9 cellular contexts compared by ENCODE assay signal in the genomic region with DNA sequence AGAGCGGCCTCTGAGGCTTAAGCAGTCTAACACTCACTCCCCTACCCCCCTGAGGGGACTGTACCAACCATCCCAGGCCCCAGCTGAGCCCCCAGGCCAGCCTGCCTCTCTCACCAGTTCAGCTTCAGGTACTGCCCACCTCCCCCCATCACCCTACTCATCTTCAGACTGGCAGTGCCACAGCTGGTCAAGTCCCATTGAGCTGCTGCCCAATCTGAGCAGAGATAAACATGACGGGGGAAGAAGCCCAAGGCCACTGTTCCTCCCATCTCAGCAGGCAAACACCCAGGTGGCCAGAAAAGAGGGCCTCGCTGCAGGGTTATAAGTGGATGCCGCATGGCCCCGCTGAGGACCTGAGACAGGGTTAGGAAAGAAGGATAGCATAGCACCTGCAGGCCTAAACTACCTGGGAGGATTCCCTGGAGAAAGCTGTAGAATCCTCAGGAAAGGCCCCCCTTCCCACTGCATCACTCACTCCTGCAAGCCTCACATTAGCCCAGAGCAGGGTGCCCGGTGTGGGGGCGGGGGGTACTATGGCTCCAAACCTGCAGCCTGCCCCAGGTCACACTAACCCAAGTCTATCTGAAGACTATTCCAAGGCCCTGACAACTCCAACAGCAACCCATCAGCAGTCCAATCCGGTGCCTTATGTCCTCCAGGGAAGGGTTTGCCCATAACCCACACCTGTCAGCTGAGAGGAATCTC. TPM values are rescaled to one million over a fixed set of nuclear protein-coding genes. Genes with fewer than 3 reads are reported as not detected.
DNase-seq lines count a peak whose midpoint lies in the region; ATAC-seq, FAIRE-seq and TF ChIP-seq lines count a peak whose summit lies in the region.
"Had no signal": no experiment of that assay in that cellular context is flagged by ENCODE, and none has a peak within 500 bp of the region (broad histone marks: within the 10 kb centered on the region; RNA-seq: fewer than 3 reads in every experiment).

No MANE protein-coding gene starts in this region.

- no peak overlapping the region for H2AFZ ChIP-seq in K562 (ENCODE audit: low read depth, low read length)

- no peaks in the 10 kb centered on the region for H3K9me1 ChIP-seq in K562 (ENCODE audit: control insufficient read depth, insufficient read depth, low read length)

- no peak for TF ChIP-seq POLR2A in K562 (conservative IDR thresholded peaks at IDR 0.05)

- no peaks in the 10 kb centered on the region for H3K27me3 Mint-ChIP-seq in type B pancreatic cell

- peaks cover 77% of the 10 kb centered on the region for H3K4me1 ChIP-seq in cardiac muscle cell (ENCODE audit: low read depth)
- H3K4me1 ChIP-seq in K562 (replicated peaks in 1 of 2; ENCODE audit: control insufficient read depth in 2 of 2, insufficient read depth in 2 of 2, low read length in 2 of 2) = peaks cover 48 to 73% of the 10 kb centered on the region in 2 experiments
- peaks cover 67% of the 10 kb centered on the region for H3K4me1 ChIP-seq in mucosa of stomach (ENCODE audit: control insufficient read depth, insufficient read depth, low read length)

- peak overlapping the region; percentile 85 for H3K4me3 Mint-ChIP-seq in type B pancreatic cell

- WGBS in K562 (ENCODE audit: insufficient coverage, low coverage, missing lambda C conversion rate) = 88% methylated on average over 4 of the region's 8 CpGs

- DNase-seq in cardiac muscle cell (ENCODE audit: low read depth in 1 of 2, low spot score in 1 of 2) (no peak), cardiac septum (ENCODE audit: low spot score) (no peak), K562 (ENCODE audit: extremely low read depth in 1 of 4, low spot score in 3 of 4) (no peak), type B pancreatic cell (ENCODE audit: extremely low spot score, unreplicated experiment) (peak; percentile 64), SW 1271 (lab: John Stamatoyannopoulos, UW) (no peak), NCI-H2171 treated with DMSO at 0.1 percent for 48 hours (lab: John Stamatoyannopoulos, UW) (no peak)
- DNase-seq in stimulated activated CD4-positive, alpha-beta T cell treated with anti-CD3 and anti-CD28 coated beads, Interleukin-4, amount 100 ng/mL, for 24 hours = no peak
- DNase-seq: activated CD4-positive, alpha-beta T cell treated with anti-CD3 and anti-CD28 coated beads for 4 hours had no signal

- CTCF ChIA-PET in K562 (lab: Yijun Ruan, JAX; ENCODE audit: low intra/inter-chr PET ratio) = no interaction called here

- intact Hi-C loops in cardiac septum (cut with DNase I) = no loop called here
- intact Hi-C loops in K562 (cut with micrococcal nuclease) = no loop called here

- peak overlapping the region; percentile 88 for H3K27ac ChIP-seq in cardiac muscle cell
- no peak overlapping the region for H3K27ac ChIP-seq in K562 (ENCODE audit: extremely low read depth, low read depth, low read length)

- H3K9ac ChIP-seq in K562 (ENCODE audit: insufficient read depth in 1 of 2, low read depth in 2 of 2, low read length in 2 of 2) (peak overlapping the region in 1 of 2 experiments; percentile 19; a peak in 1 of 4 replicates), mucosa of stomach (ENCODE audit: low read length) (peak overlapping the region; percentile 11)

- peaks cover 84% of the 10 kb centered on the region for H3K79me2 ChIP-seq in K562 (ENCODE audit: control insufficient read depth, insufficient read depth, low read length)

- no peaks in the 10 kb centered on the region for H3K36me3 Mint-ChIP-seq in type B pancreatic cell

- H3K4me2 ChIP-seq in K562 (ENCODE audit: insufficient read depth, low read length) = 0 out of 2 replicates have a peak overlapping the region, but pooled peaks have one; percentile 11

- ATAC-seq in K562 = no peak

- in situ Hi-C loops in K562 (cut with MboI) = no loop called here

- H3K27me3 ChIP-seq in cardiac muscle cell = no peaks in the 10 kb centered on the region
- H3K27me3 ChIP-seq in K562 (ENCODE audit: control insufficient read depth in 2 of 2, insufficient read depth in 2 of 2, low read length in 2 of 2) = no peaks in the 10 kb centered on the region
- no peaks in the 10 kb centered on the region for H3K27me3 ChIP-seq in mucosa of stomach (ENCODE audit: control insufficient read depth, insufficient read depth, low read length)

- H3K27ac Mint-ChIP-seq in type B pancreatic cell = peak overlapping the region; percentile 98

- FAIRE-seq in K562 (lab: Jason Lieb, UNC) = no peak

- peaks cover 59% of the 10 kb centered on the region for H3K4me1 Mint-ChIP-seq in type B pancreatic cell (ENCODE audit: unreplicated experiment)

- TF ChIP-seq RAD21 in K562 (CRISPR knock-in tag; conservative IDR thresholded peaks at IDR 0.05 in 1 of 2, IDR thresholded peaks at IDR 0.05 in 1 of 2) = no peak

- H4K20me1 ChIP-seq in K562 (replicated peaks; ENCODE audit: control insufficient read depth, insufficient read depth, low read length) = peaks cover 31% of the 10 kb centered on the region

- BruUV-seq in K562 (replicated peaks; lab: Mats Ljungman, UMichigan) = no TSS peak

- no peaks in the 10 kb centered on the region for H3K9me3 ChIP-seq in cardiac muscle cell (ENCODE audit: low read depth)
- no peaks in the 10 kb centered on the region for H3K9me3 ChIP-seq in K562 (replicated peaks; ENCODE audit: control insufficient read depth, insufficient read depth, low read depth, low read length)
- H3K9me3 ChIP-seq in mucosa of stomach (ENCODE audit: control insufficient read depth, low read length) = no peaks in the 10 kb centered on the region

- no peak for TF ChIP-seq CTCF in cardiac muscle cell (IDR thresholded peaks at IDR 0.05; ENCODE audit: low read depth, low read length)
- TF ChIP-seq CTCF in K562 (IDR thresholded peaks at IDR 0.05 in 2 of 3, conservative IDR thresholded peaks at IDR 0.05 in 1 of 3; ENCODE audit: insufficient read depth in 2 of 3, low read depth in 1 of 3, low read length in 3 of 3) = no peak
- no peak for TF ChIP-seq CTCF in type B pancreatic cell (conservative IDR thresholded peaks at IDR 0.05)

- H3K9me3 Mint-ChIP-seq in type B pancreatic cell = no peaks in the 10 kb centered on the region

- POLR2A ChIA-PET in K562 (lab: Yijun Ruan, JAX) = interaction anchor here (1.1 to 2.9 kb wide), 2 partner anchors 12 to 21 kb away, joined by 3 to 14 read pairs; no protein-coding TSS in a partner anchor

- TF ChIP-seq EP300 in K562 (IDR thresholded peaks at IDR 0.05; ENCODE audit: low read length) = no peak

- no peak overlapping the region for H3K4me3 ChIP-seq in cardiac muscle cell
- H3K4me3 ChIP-seq in K562 = no peak overlapping the region
- H3K4me3 ChIP-seq in mucosa of stomach (ENCODE audit: low read length) = no peak overlapping the region

- H3K36me3 ChIP-seq in cardiac muscle cell = no peaks in the 10 kb centered on the region
- H3K36me3 ChIP-seq in K562 (ENCODE audit: control insufficient read depth, insufficient read depth, low read length) = no peaks in the 10 kb centered on the region; the same call in 2 of the 3 replicates
- no peaks in the 10 kb centered on the region for H3K36me3 ChIP-seq in mucosa of stomach (ENCODE audit: control insufficient read depth, insufficient read depth, low read length)

TF ChIP-seq in K562, 482 proteins besides CTCF, POLR2A, EP300 and RAD21:
- TF ChIP-seq RBFOX2 (IDR thresholded peaks at IDR 0.05; ENCODE audit: low read depth, low read length) = peak; percentile 34
- TF ChIP-seq HDAC3 (IDR thresholded peaks at IDR 0.05; ENCODE audit: borderline replicate concordance, partially characterized antibody) = no peak
- TF ChIP-seq KLF1 (tag; IDR thresholded peaks at IDR 0.05) = no peak

RNA-seq across cellular contexts. Expression of gene B4GALT1, which starts 3.6 kb away (rescaled TPM):
- total RNA-seq in cardiac muscle cell (24.8 and 33.6 TPM in 2 replicates), cardiac septum (35.7 TPM), K562 (2014; rRNA removed) (7.1 and 8.7 TPM in 2 replicates), K562 (2014; rRNA removed; fragmentation: Illumina TruSeq; extraction: Trizol) (4.4 and 4.8 TPM in 2 replicates), K562 (2015; rRNA removed; fragmentation: Illumina TruSeq; extraction: Trizol) (3.7 and 4.1 TPM in 2 replicates), K562 (2021) (22.0 and 26.8 TPM in 2 replicates), type B pancreatic cell (ENCODE audit: low replicate concordance) (91.9 and 150 TPM in 2 replicates)
- polyA plus RNA-seq in cardiac muscle cell (22.1 and 30.0 TPM in 2 replicates), K562 (2011; rRNA removed) (9.6 and 10.1 TPM in 2 replicates), K562 (2014; fragmentation: Illumina TruSeq; extraction: Trizol) (21.4 and 23.8 TPM in 2 replicates), K562 (2014; fragmentation: Nextera tagmentation; extraction: Ambion mirVana) (1 to 10 TPM; 5.2 to 6.0 TPM), K562 (2014; rRNA removed) (10.7 and 13.2 TPM in 2 replicates)
- 14.7 and 14.9 TPM in 2 replicates for total RNA-seq in K562 (2011; cell fraction: chromatin; rRNA removed; ENCODE audit: low replicate concordance)
- total RNA-seq in K562 (2011; cell fraction: nucleolus; rRNA removed) = 17.9 and 22.7 TPM in 2 replicates
- 32.8 and 52.0 TPM in 2 replicates for total RNA-seq in K562 (2011; cell fraction: nucleoplasm; rRNA removed)
- polyA plus RNA-seq in K562 (2011; cell fraction: cytosol; rRNA removed) = 13.7 and 14.3 TPM in 2 replicates
- 5.3 and 6.6 TPM in 2 replicates for polyA plus RNA-seq in K562 (2011; cell fraction: nucleus; rRNA removed)
- 16.9 and 32.7 TPM in 2 replicates for polyA plus RNA-seq in K562 (2012)
- 16.0 and 18.9 TPM in 2 replicates for polyA minus RNA-seq in K562 (2011; rRNA and poly(A)+ RNA removed)
- 15.1 and 15.4 TPM in 2 replicates for polyA minus RNA-seq in K562 (2011; cell fraction: cytosol; rRNA and poly(A)+ RNA removed)
- 3.9 and 4.0 TPM in 2 replicates for polyA minus RNA-seq in K562 (2011; cell fraction: nucleus; rRNA and poly(A)+ RNA removed)
